ENCODE assay signal across 1 cellular context in the genomic region with DNA sequence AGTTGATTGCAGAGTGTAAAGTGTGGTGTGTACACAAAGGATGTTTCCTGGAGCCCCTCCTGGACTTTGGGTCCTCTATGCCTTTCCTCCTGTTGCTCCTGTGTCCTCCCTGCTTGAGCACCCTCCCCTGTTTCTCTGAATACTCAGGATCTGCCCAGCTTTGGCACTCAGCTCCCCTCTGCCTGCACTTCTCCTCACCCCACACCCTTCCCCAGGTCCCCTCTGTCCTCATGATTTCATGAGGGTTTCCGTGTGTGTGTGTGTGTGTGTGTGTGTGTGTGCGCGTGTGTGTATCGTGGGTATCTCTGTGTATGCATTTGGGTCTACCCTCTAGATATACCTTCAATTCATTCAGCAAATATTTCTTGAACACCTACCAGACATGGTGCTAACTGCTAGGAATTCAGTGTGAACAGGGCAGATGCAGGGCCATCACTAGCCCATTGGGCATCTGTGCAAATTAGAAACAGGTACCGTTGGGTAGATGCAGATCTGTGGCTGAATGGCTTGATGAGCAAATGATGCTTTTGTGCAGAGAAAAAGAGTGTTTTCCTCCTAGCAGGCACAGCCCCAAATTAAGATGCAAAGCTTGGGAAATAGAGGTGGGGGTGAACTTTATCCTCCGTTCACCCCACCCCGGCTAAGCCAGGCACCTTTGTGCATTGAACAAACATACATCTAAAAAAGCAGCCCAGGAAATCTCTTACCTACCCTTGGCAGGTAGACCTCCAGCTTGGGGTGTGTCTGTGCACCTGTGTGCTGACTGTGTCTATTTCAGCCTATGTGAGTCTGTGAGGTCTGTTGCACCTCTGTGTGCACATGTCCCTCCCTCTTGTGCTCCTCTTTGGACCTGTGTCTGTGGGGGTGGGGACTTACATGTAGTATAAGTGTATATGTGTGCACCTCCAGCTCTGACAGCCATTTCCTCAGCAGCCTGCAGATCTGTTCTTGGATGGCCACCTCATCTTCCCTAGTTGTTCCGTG.
TF ChIP-seq lines count a peak whose summit lies in the region.

No MANE protein-coding gene starts in this region.

TF ChIP-seq in HepG2, 621 proteins besides CTCF, POLR2A, EP300 and RAD21 (continued from another document):
- TF ChIP-seq, protein P1, sequence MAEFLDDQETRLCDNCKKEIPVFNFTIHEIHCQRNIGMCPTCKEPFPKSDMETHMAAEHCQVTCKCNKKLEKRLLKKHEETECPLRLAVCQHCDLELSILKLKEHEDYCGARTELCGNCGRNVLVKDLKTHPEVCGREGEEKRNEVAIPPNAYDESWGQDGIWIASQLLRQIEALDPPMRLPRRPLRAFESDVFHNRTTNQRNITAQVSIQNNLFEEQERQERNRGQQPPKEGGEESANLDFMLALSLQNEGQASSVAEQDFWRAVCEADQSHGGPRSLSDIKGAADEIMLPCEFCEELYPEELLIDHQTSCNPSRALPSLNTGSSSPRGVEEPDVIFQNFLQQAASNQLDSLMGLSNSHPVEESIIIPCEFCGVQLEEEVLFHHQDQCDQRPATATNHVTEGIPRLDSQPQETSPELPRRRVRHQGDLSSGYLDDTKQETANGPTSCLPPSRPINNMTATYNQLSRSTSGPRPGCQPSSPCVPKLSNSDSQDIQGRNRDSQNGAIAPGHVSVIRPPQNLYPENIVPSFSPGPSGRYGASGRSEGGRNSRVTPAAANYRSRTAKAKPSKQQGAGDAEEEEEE (CRISPR knock-in tag; IDR thresholded peaks at IDR 0.05; ENCODE audit: borderline replicate concordance): no peak
- peak; percentile 17; the same call in 1 of the 2 replicates for TF ChIP-seq ARID5B (CRISPR knock-in tag; IDR thresholded peaks at IDR 0.05)
- 0 out of 2 replicates have a peak, but pooled peaks have one; percentile 22 for TF ChIP-seq ELF3 (CRISPR knock-in tag; IDR thresholded peaks at IDR 0.05)
- TF ChIP-seq, protein P2, sequence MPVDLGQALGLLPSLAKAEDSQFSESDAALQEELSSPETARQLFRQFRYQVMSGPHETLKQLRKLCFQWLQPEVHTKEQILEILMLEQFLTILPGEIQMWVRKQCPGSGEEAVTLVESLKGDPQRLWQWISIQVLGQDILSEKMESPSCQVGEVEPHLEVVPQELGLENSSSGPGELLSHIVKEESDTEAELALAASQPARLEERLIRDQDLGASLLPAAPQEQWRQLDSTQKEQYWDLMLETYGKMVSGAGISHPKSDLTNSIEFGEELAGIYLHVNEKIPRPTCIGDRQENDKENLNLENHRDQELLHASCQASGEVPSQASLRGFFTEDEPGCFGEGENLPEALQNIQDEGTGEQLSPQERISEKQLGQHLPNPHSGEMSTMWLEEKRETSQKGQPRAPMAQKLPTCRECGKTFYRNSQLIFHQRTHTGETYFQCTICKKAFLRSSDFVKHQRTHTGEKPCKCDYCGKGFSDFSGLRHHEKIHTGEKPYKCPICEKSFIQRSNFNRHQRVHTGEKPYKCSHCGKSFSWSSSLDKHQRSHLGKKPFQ (CRISPR knock-in tag; IDR thresholded peaks at IDR 0.05; ENCODE audit: insufficient replicate concordance): peak; percentile 32
- TF ChIP-seq, protein P3, sequence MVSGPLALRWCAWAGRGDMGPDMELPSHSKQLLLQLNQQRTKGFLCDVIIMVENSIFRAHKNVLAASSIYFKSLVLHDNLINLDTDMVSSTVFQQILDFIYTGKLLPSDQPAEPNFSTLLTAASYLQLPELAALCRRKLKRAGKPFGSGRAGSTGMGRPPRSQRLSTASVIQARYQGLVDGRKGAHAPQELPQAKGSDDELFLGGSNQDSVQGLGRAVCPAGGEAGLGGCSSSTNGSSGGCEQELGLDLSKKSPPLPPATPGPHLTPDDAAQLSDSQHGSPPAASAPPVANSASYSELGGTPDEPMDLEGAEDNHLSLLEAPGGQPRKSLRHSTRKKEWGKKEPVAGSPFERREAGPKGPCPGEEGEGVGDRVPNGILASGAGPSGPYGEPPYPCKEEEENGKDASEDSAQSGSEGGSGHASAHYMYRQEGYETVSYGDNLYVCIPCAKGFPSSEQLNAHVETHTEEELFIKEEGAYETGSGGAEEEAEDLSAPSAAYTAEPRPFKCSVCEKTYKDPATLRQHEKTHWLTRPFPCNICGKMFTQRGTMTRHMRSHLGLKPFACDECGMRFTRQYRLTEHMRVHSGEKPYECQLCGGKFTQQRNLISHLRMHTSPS (CRISPR knock-in tag; IDR thresholded peaks at IDR 0.05; ENCODE audit: low read depth): no peak
- TF ChIP-seq MAZ (IDR thresholded peaks at IDR 0.05; ENCODE audit: borderline replicate concordance, low read depth, low read length): no peak
- TF ChIP-seq MAZ (CRISPR knock-in tag; IDR thresholded peaks at IDR 0.05; ENCODE audit: low read depth): no peak
- TF ChIP-seq, protein P4, sequence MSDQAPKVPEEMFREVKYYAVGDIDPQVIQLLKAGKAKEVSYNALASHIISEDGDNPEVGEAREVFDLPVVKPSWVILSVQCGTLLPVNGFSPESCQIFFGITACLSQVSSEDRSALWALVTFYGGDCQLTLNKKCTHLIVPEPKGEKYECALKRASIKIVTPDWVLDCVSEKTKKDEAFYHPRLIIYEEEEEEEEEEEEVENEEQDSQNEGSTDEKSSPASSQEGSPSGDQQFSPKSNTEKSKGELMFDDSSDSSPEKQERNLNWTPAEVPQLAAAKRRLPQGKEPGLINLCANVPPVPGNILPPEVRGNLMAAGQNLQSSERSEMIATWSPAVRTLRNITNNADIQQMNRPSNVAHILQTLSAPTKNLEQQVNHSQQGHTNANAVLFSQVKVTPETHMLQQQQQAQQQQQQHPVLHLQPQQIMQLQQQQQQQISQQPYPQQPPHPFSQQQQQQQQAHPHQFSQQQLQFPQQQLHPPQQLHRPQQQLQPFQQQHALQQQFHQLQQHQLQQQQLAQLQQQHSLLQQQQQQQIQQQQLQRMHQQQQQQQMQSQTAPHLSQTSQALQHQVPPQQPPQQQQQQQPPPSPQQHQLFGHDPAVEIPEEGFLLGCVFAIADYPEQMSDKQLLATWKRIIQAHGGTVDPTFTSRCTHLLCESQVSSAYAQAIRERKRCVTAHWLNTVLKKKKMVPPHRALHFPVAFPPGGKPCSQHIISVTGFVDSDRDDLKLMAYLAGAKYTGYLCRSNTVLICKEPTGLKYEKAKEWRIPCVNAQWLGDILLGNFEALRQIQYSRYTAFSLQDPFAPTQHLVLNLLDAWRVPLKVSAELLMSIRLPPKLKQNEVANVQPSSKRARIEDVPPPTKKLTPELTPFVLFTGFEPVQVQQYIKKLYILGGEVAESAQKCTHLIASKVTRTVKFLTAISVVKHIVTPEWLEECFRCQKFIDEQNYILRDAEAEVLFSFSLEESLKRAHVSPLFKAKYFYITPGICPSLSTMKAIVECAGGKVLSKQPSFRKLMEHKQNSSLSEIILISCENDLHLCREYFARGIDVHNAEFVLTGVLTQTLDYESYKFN (CRISPR knock-in tag; conservative IDR thresholded peaks at IDR 0.05): peak; percentile 68
- TF ChIP-seq ZNF263 (CRISPR knock-in tag; IDR thresholded peaks at IDR 0.05): peak; percentile 91
- TF ChIP-seq PRMT3 (CRISPR knock-in tag; IDR thresholded peaks at IDR 0.05; ENCODE audit: borderline replicate concordance, low read depth): no peak
- TF ChIP-seq ZNF780A (CRISPR knock-in tag; IDR thresholded peaks at IDR 0.05): no peak
- TF ChIP-seq BHLHE40 (IDR thresholded peaks at IDR 0.05; ENCODE audit: low read length): no peak
- TF ChIP-seq, protein P5, sequence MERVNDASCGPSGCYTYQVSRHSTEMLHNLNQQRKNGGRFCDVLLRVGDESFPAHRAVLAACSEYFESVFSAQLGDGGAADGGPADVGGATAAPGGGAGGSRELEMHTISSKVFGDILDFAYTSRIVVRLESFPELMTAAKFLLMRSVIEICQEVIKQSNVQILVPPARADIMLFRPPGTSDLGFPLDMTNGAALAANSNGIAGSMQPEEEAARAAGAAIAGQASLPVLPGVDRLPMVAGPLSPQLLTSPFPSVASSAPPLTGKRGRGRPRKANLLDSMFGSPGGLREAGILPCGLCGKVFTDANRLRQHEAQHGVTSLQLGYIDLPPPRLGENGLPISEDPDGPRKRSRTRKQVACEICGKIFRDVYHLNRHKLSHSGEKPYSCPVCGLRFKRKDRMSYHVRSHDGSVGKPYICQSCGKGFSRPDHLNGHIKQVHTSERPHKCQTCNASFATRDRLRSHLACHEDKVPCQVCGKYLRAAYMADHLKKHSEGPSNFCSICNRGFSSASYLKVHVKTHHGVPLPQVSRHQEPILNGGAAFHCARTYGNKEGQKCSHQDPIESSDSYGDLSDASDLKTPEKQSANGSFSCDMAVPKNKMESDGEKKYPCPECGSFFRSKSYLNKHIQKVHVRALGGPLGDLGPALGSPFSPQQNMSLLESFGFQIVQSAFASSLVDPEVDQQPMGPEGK (CRISPR knock-in tag; IDR thresholded peaks at IDR 0.05): 0 out of 2 replicates have a peak, but pooled peaks have one; percentile 23
- no peak for TF ChIP-seq MED8 (CRISPR knock-in tag; IDR thresholded peaks at IDR 0.05; ENCODE audit: insufficient replicate concordance)
- no peak for TF ChIP-seq FOXJ3 (CRISPR knock-in tag; IDR thresholded peaks at IDR 0.05; ENCODE audit: borderline replicate concordance)
- TF ChIP-seq ETV5 (CRISPR knock-in tag; IDR thresholded peaks at IDR 0.05; ENCODE audit: borderline replicate concordance): peak; percentile 38; the same call in 1 of the 2 replicates
- TF ChIP-seq NONO (IDR thresholded peaks at IDR 0.05): no peak
- TF ChIP-seq NONO (CRISPR knock-in tag; conservative IDR thresholded peaks at IDR 0.05): no peak
- no peak for TF ChIP-seq PAF1 (CRISPR knock-in tag; IDR thresholded peaks at IDR 0.05)
- TF ChIP-seq IRF2 (CRISPR knock-in tag; IDR thresholded peaks at IDR 0.05): no peak
- no peak for TF ChIP-seq PCBP2 (optimal IDR thresholded peaks at IDR 0.05; ENCODE audit: low read depth, low read length, poor library complexity, severe bottlenecking)
- no peak for TF ChIP-seq ZNF337 (CRISPR knock-in tag; IDR thresholded peaks at IDR 0.05; ENCODE audit: borderline replicate concordance, low read depth)
- TF ChIP-seq MXI1 (IDR thresholded peaks at IDR 0.05; ENCODE audit: borderline replicate concordance, low read depth, low read length): no peak
- TF ChIP-seq, protein P6, sequence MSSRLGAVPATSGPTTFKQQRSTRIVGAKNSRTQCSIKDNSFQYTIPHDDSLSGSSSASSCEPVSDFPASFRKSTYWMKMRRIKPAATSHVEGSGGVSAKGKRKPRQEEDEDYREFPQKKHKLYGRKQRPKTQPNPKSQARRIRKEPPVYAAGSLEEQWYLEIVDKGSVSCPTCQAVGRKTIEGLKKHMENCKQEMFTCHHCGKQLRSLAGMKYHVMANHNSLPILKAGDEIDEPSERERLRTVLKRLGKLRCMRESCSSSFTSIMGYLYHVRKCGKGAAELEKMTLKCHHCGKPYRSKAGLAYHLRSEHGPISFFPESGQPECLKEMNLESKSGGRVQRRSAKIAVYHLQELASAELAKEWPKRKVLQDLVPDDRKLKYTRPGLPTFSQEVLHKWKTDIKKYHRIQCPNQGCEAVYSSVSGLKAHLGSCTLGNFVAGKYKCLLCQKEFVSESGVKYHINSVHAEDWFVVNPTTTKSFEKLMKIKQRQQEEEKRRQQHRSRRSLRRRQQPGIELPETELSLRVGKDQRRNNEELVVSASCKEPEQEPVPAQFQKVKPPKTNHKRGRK (CRISPR knock-in tag; IDR thresholded peaks at IDR 0.05): no peak
- no peak for TF ChIP-seq ZMYM4 (CRISPR knock-in tag; IDR thresholded peaks at IDR 0.05)
- TF ChIP-seq SALL1 (CRISPR knock-in tag; IDR thresholded peaks at IDR 0.05): peak; percentile 62
- no peak for TF ChIP-seq TAF1 (CRISPR knock-in tag; IDR thresholded peaks at IDR 0.05)
- no peak for TF ChIP-seq ZNF335 (CRISPR knock-in tag; IDR thresholded peaks at IDR 0.05)
